In the genomic region with DNA sequence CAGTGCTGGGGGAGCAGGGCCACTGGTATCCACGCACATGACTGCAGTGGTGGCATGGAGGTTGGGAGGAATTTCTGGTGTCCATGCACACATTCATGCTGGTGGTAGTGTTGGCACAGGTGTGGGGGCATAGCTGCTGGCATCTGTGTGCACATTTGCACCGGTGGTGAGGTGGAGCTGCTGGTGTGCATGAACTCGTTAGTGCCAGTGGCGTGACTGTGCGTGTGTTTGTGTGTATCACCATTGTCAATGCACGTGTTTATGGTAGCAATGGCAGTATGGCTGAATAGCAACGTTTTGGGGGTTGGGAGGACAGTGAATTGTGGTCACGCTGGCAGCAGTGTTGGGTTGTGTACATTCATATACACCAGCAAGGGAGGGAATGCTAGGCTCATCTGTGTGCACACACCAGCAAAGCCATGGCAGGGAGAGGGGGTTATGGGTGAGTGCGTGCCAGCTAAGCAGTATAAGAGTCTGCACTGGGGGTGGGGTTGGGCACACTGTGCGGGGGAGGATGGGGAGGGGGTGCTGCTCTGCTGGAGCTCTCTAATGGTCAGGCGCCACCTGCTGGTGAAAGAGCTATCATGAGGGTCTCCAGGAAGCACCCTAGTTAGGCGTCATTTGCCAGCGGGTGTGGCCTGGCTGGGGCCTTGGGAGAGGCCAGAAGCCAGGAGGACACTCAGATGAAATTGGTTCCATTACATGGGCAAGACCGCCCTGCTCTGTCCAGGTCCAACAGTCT, we compare ENCODE assay signal across 12 cellular contexts.
DNase-seq lines count a peak whose midpoint lies in the region; ATAC-seq and TF ChIP-seq lines count a peak whose summit lies in the region.
"Had no signal": no experiment of that assay in that cellular context is flagged by ENCODE, and none has a peak within 500 bp of the region (broad histone marks: within the 10 kb centered on the region; RNA-seq: fewer than 3 reads in every experiment).

No MANE protein-coding gene starts in this region.

- DNase-seq in CD14-positive monocyte (ENCODE audit: low spot score) (no peak), SK-N-DZ (ENCODE audit: low spot score) (peak; percentile 16), iPS DF 19.7 (ENCODE audit: low read depth, low spot score) (peak; percentile 23), A172 (ENCODE audit: low spot score) (no peak), middle frontal gyrus (ENCODE audit: extremely low spot score, low spot score) (no peak), omental fat pad (ENCODE audit: low spot score) (no peak)
- DNase-seq in activated CD8-positive, alpha-beta memory T cell treated with anti-CD3 and anti-CD28 coated beads for 24 hours, result no peak
- DNase-seq: NCI-H774; stimulated activated naive CD4-positive, alpha-beta T cell treated with Interleukin-2 at 50 U/mL for 16 hours had no signal

- peak; percentile 16 for TF ChIP-seq CTCF in CD14-positive monocyte (IDR thresholded peaks at IDR 0.05)
- TF ChIP-seq CTCF in GM12874 (IDR thresholded peaks at IDR 0.05; ENCODE audit: insufficient read depth, low read depth, low read length), result peak; percentile 24; the same call in 1 of the 2 replicates
- TF ChIP-seq CTCF in omental fat pad (IDR thresholded peaks at IDR 0.05), result no peak

- no peak for ATAC-seq in omental fat pad (ENCODE audit: low FRiP score)
- ATAC-seq: pancreas had no signal

- H3K4me3 Mint-ChIP-seq in CD14-positive monocyte, result no peak overlapping the region

- peaks cover 0 to 6% (median 3%) of the 10 kb centered on the region in 7 donors for H3K9me3 Mint-ChIP-seq in CD14-positive monocyte

- no peaks in the 10 kb centered on the region for H3K36me3 Mint-ChIP-seq in CD14-positive monocyte

- H3K4me1 Mint-ChIP-seq in CD14-positive monocyte, result no peaks in the 10 kb centered on the region

- intact Hi-C loops in CD14-positive monocyte (cut with micrococcal nuclease), result no loop called here

- no peak overlapping the region for H3K27ac Mint-ChIP-seq in CD14-positive monocyte
- H3K27ac Mint-ChIP-seq: activated T-helper 2 cell treated with anti-CD3 and anti-CD28 coated beads, Interferon-gamma antibody, Interleukin-2, Interleukin-4, amounts not matched to agents 10 μg/mL and 5 μg/mL and 100 μg/mL, durations not matched to agents 14 hours and 24 hours and 36 hours had no signal

- H3K27me3 Mint-ChIP-seq in CD14-positive monocyte (ENCODE audit: low read depth in 3 of 3), result no peaks in the 10 kb centered on the region

Comparison
In these comparisons a context has a peak if more than half of its experiments do, and no peak if none do; other contexts are left out.
1. DNase-seq: peak in SK-N-DZ (single experiment) and iPS DF 19.7 (single experiment); none in CD14-positive monocyte (single experiment), A172 (single experiment), middle frontal gyrus (single experiment), activated CD8-positive, alpha-beta memory T cell treated with anti-CD3 and anti-CD28 coated beads for 24 hours (single experiment) and omental fat pad (single experiment).
2. CTCF ChIP-seq: peak in CD14-positive monocyte (single experiment) and GM12874 (single experiment); none in omental fat pad (0 of 3).